ENCODE assay signal across 30 cellular contexts in genomic region chr6:73282876-73283275, GRCh38. TPM values are rescaled to one million over a fixed set of nuclear protein-coding genes. Genes with fewer than 3 reads are reported as not detected.
"Had no signal": no experiment of that assay in that cellular context is flagged by ENCODE, and none has a peak within 500 bp of the region (broad histone marks: within the 10 kb centered on the region; RNA-seq: fewer than 3 reads in every experiment).

No MANE protein-coding gene starts in this region.

- H3K27ac ChIP-seq: brain microvascular endothelial cell, coronary artery, skin epidermis, testis, upper lobe of right lung had no signal

- H3K9me3 Mint-ChIP-seq: activated CD4-positive, alpha-beta memory T cell treated with anti-CD3 and anti-CD28 coated beads, Interleukin-2, amount 10 ng/mL, durations not matched to agents 7 days and 5 days; activated naive CD8-positive, alpha-beta T cell treated with anti-CD3 and anti-CD28 coated beads, Interleukin-2, amount 50 U/mL, for 24 hours; activated T-helper 17 cell treated with anti-CD3 and anti-CD28 coated beads, Interleukin-2, amount 50 U/mL, for 72 hours; naive B cell; neural crest cell; stimulated activated effector memory CD8-positive, alpha-beta T cell treated with anti-CD3 and anti-CD28 coated beads, Interleukin-12 subunit alpha, Interleukin-12 subunit beta, amount 100 ng/mL, for 72 hours; T-cell had no signal

- DNase-seq: activated CD4-positive, alpha-beta memory T cell treated with anti-CD3 and anti-CD28 coated beads, Interleukin-2, amount 10 ng/mL, durations not matched to agents 7 days and 5 days; activated CD4-positive, alpha-beta T cell treated with anti-CD3 and anti-CD28 coated beads for 48 hours; activated CD4-positive, CD25-positive, alpha-beta regulatory T cell; activated CD8-positive, alpha-beta memory T cell treated with anti-CD3 and anti-CD28 coated beads, Interleukin-2, amount 10 ng/mL, durations not matched to agents 7 days and 5 days; activated naive CD4-positive, alpha-beta T cell treated with Interleukin-2 at 50 U/mL for 16 hours; activated naive CD8-positive, alpha-beta T cell treated with anti-CD3 and anti-CD28 coated beads, Interleukin-2, amount 50 U/mL, for 24 hours; activated T-cell treated with anti-CD3 and anti-CD28 coated beads, Interleukin-2, amount 50 U/mL, for 1 hour; aorta; brain microvascular endothelial cell; effector CD8-positive, alpha-beta T cell; foreskin melanocyte; kidney; left ventricle myocardium superior; naive B cell; right cardiac atrium; stimulated activated CD4-positive, alpha-beta T cell treated with anti-CD3 and anti-CD28 coated beads, Interleukin-15, amount 100 ng/mL, for 24 hours; stimulated activated CD4-positive, alpha-beta T cell treated with anti-CD3 and anti-CD28 coated beads, Interleukin-2, amount 100 ng/mL, for 48 hours; T-cell; T1000; testis; upper lobe of right lung had no signal

- H3K4me1 Mint-ChIP-seq: activated naive CD8-positive, alpha-beta T cell treated with anti-CD3 and anti-CD28 coated beads, Interleukin-2, amount 50 U/mL, for 24 hours; activated T-helper 17 cell treated with anti-CD3 and anti-CD28 coated beads, Interleukin-2, amount 50 U/mL, for 72 hours; neural crest cell; stimulated activated effector memory CD8-positive, alpha-beta T cell treated with anti-CD3 and anti-CD28 coated beads, Interleukin-12 subunit alpha, Interleukin-12 subunit beta, amount 100 ng/mL, for 72 hours; T-cell had no signal

- H3K4me1 ChIP-seq: testis, upper lobe of right lung had no signal

- H3K27me3 Mint-ChIP-seq: activated CD4-positive, alpha-beta memory T cell treated with anti-CD3 and anti-CD28 coated beads, Interleukin-2, amount 10 ng/mL, durations not matched to agents 7 days and 5 days; activated CD8-positive, alpha-beta memory T cell treated with anti-CD3 and anti-CD28 coated beads, Interleukin-2, amount 10 ng/mL, durations not matched to agents 7 days and 5 days; activated naive CD8-positive, alpha-beta T cell treated with anti-CD3 and anti-CD28 coated beads, Interleukin-2, amount 50 U/mL, for 24 hours; activated T-helper 17 cell treated with anti-CD3 and anti-CD28 coated beads, Interleukin-2, amount 50 U/mL, for 72 hours; naive B cell; progenitor cell of endocrine pancreas; T-cell had no signal

- H3K4me3 Mint-ChIP-seq: activated CD4-positive, alpha-beta memory T cell treated with anti-CD3 and anti-CD28 coated beads, Interleukin-2, amount 10 ng/mL, durations not matched to agents 7 days and 5 days; activated CD8-positive, alpha-beta memory T cell treated with anti-CD3 and anti-CD28 coated beads, Interleukin-2, amount 10 ng/mL, durations not matched to agents 7 days and 5 days; activated naive CD8-positive, alpha-beta T cell treated with anti-CD3 and anti-CD28 coated beads, Interleukin-2, amount 50 U/mL, for 24 hours; activated T-helper 17 cell treated with anti-CD3 and anti-CD28 coated beads, Interleukin-2, amount 50 U/mL, for 72 hours; naive B cell; neural crest cell; stimulated activated effector memory CD8-positive, alpha-beta T cell treated with anti-CD3 and anti-CD28 coated beads, Interleukin-12 subunit alpha, Interleukin-12 subunit beta, amount 100 ng/mL, for 72 hours; T-cell had no signal

- ATAC-seq: activated CD8-positive, alpha-beta memory T cell treated with anti-CD3 and anti-CD28 coated beads, Interleukin-2, amount 10 ng/mL, durations not matched to agents 7 days and 5 days; activated naive CD8-positive, alpha-beta T cell treated with anti-CD3 and anti-CD28 coated beads, Interleukin-2, amount 50 U/mL, for 24 hours; activated T-helper 17 cell treated with anti-CD3 and anti-CD28 coated beads, Interleukin-2, amount 50 U/mL, for 72 hours; left ventricle myocardium superior; right cardiac atrium; stimulated activated effector memory CD8-positive, alpha-beta T cell treated with anti-CD3 and anti-CD28 coated beads, Interleukin-12 subunit alpha, Interleukin-12 subunit beta, amount 100 ng/mL, for 72 hours; T-cell; upper lobe of right lung had no signal

- H3K9me3 ChIP-seq: testis, upper lobe of right lung had no signal

- H3K36me3 ChIP-seq: brain microvascular endothelial cell, upper lobe of right lung had no signal

- H3K4me3 ChIP-seq: coronary artery, skin epidermis, testis, upper lobe of right lung had no signal

- H3K27me3 ChIP-seq: brain microvascular endothelial cell, testis, upper lobe of right lung had no signal

- H3K27ac Mint-ChIP-seq: activated CD4-positive, alpha-beta memory T cell treated with anti-CD3 and anti-CD28 coated beads, Interleukin-2, amount 10 ng/mL, durations not matched to agents 7 days and 5 days; activated CD8-positive, alpha-beta memory T cell treated with anti-CD3 and anti-CD28 coated beads, Interleukin-2, amount 10 ng/mL, durations not matched to agents 7 days and 5 days; activated naive CD8-positive, alpha-beta T cell treated with anti-CD3 and anti-CD28 coated beads, Interleukin-2, amount 50 U/mL, for 24 hours; activated T-helper 17 cell treated with anti-CD3 and anti-CD28 coated beads, Interleukin-2, amount 50 U/mL, for 72 hours; progenitor cell of endocrine pancreas; stimulated activated effector memory CD8-positive, alpha-beta T cell treated with anti-CD3 and anti-CD28 coated beads, Interleukin-12 subunit alpha, Interleukin-12 subunit beta, amount 100 ng/mL, for 72 hours; T-cell had no signal

- H3K36me3 Mint-ChIP-seq: naive B cell, T-cell had no signal

RNA-seq across cellular contexts. Expression of gene KHDC1L, which starts 57.6 kb away (rescaled TPM):
- total RNA-seq: activated T-helper 17 cell treated with anti-CD3 and anti-CD28 coated beads, Interleukin-2, amount 50 U/mL, for 72 hours; fibroblast of lung; kidney; left ventricle myocardium superior; mononuclear cell; omental fat pad; progenitor cell of endocrine pancreas; right cardiac atrium; T-cell; upper lobe of right lung had no signal
